ENCODE assay signal across 8 cellular contexts in the genomic region with DNA sequence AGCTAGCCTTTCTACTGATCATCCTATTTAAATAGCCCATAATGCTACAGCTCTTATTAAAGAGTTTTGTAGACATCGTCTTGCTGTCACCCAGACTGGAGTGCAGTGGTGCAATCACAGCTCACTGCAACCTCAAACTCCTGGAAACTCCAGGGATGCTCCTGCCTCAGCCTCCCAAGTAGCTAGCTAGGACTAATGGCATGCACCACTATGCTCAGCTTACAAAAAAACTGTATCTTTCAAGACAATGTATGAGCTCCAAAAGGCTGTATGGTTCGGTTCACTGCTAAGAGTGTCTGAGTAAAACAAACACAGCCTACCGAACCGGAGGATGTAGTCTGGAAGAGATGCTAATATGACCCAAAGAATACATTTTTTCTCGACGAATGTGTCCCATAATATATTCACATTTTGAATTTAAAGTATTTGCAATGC. TPM values are rescaled to one million over a fixed set of nuclear protein-coding genes. Genes with fewer than 3 reads are reported as not detected.
DNase-seq lines count a peak whose midpoint lies in the region; ATAC-seq and TF ChIP-seq lines count a peak whose summit lies in the region.

No MANE protein-coding gene starts in this region.

- CTCF ChIA-PET in activated CD4-positive, alpha-beta memory T cell treated with anti-CD3 and anti-CD28 coated beads for 36 hours (lab: Charles Lee), result interaction anchor here (0.8 kb wide), 1 partner anchor 45 kb away, joined by 8 read pairs; a partner anchor contains a TSS

- intact Hi-C loops in activated CD4-positive, alpha-beta memory T cell treated with anti-CD3 and anti-CD28 coated beads for 36 hours (cut with micrococcal nuclease), result loop anchor here (1.0 to 5.0 kb wide), 2 partner anchors 49 to 541 kb away; a partner anchor contains a TSS
- intact Hi-C loops in lower leg skin (cut with DNase I; ENCODE audit: low total_unique reads), result no loop called here

- H3K36me3 ChIP-seq in subcutaneous abdominal adipose tissue (ENCODE audit: control insufficient read depth in 5 of 5, insufficient read depth in 5 of 5, low read length in 5 of 5), result peaks cover 38 to 56% (median 47%) of the 10 kb centered on the region in 5 donors

- peak overlapping the region; percentile 100 for H3K27ac Mint-ChIP-seq in activated CD4-positive, alpha-beta memory T cell treated with anti-CD3 and anti-CD28 coated beads for 36 hours

- H3K9me3 ChIP-seq in subcutaneous abdominal adipose tissue (ENCODE audit: control insufficient read depth in 5 of 5, low read length in 5 of 5), result no peaks in the 10 kb centered on the region

- H3K4me1 Mint-ChIP-seq in activated T-cell treated with anti-CD3 and anti-CD28 coated beads, Interleukin-2, amount 50 U/mL, for 4 hours (ENCODE audit: low read depth), result peaks cover 55% of the 10 kb centered on the region
- H3K4me1 Mint-ChIP-seq in activated CD4-positive, alpha-beta memory T cell treated with anti-CD3 and anti-CD28 coated beads for 36 hours (ENCODE audit: low read depth), result peaks cover 55% of the 10 kb centered on the region

- peak overlapping the region in 1 of 5 donors; percentile 6 for H3K9ac ChIP-seq in subcutaneous abdominal adipose tissue (ENCODE audit: low read length in 5 of 5)

- no peaks in the 10 kb centered on the region for H3K9me3 Mint-ChIP-seq in activated T-cell treated with anti-CD3 and anti-CD28 coated beads, Interleukin-2, amount 50 U/mL, for 4 hours
- H3K9me3 Mint-ChIP-seq in activated CD4-positive, alpha-beta memory T cell treated with anti-CD3 and anti-CD28 coated beads for 36 hours, result no peaks in the 10 kb centered on the region

- no peak for ATAC-seq in activated T-cell treated with anti-CD3 and anti-CD28 coated beads, Interleukin-2, amount 50 U/mL, for 4 hours
- ATAC-seq in HG03442 (IDR thresholded peaks at IDR 0.05; ENCODE audit: unreplicated experiment), result no peak

- POLR2A ChIA-PET in activated CD4-positive, alpha-beta memory T cell treated with anti-CD3 and anti-CD28 coated beads for 36 hours (lab: Charles Lee), result interaction anchor here (0.6 to 7.6 kb wide), 4 partner anchors 9 to 390 kb away, joined by 3 to 126 read pairs (median 4); a partner anchor contains a TSS

- no peaks in the 10 kb centered on the region for H3K27me3 ChIP-seq in subcutaneous abdominal adipose tissue (ENCODE audit: control insufficient read depth in 5 of 5, insufficient read depth in 4 of 5, low read length in 5 of 5)

- peak overlapping the region; percentile 100 for H3K4me3 Mint-ChIP-seq in activated T-cell treated with anti-CD3 and anti-CD28 coated beads, Interleukin-2, amount 50 U/mL, for 4 hours
- peak overlapping the region; percentile 100 for H3K4me3 Mint-ChIP-seq in activated CD4-positive, alpha-beta memory T cell treated with anti-CD3 and anti-CD28 coated beads for 36 hours

- H3K27ac ChIP-seq in subcutaneous abdominal adipose tissue (ENCODE audit: low read depth, low read length), result peak overlapping the region; percentile 100

- DNase-seq in activated T-cell treated with anti-CD3 and anti-CD28 coated beads, Interleukin-2, amount 50 U/mL, for 4 hours, result no peak
- DNase-seq in activated T-cell treated with anti-CD3 and anti-CD28 coated beads for 4 hours (no peak), fibroblast of villous mesenchyme (ENCODE audit: low read depth) (no peak), NCI-H2171 treated with DMSO at 0.1 percent for 48 hours (lab: John Stamatoyannopoulos, UW) (no peak), lower leg skin (ENCODE audit: low spot score in 2 of 2) (no peak)
- no peak for DNase-seq in activated CD4-positive, alpha-beta memory T cell treated with anti-CD3 and anti-CD28 coated beads for 36 hours

- H3K4me3 ChIP-seq in fibroblast of villous mesenchyme (ENCODE audit: low read depth, low read length) (peak overlapping the region; percentile 98), subcutaneous abdominal adipose tissue (ENCODE audit: low read depth in 1 of 5, low read length in 5 of 5) (peak overlapping the region in 3 of 5 donors; percentile 4 to 53 (median 6)), lower leg skin (ENCODE audit: low read depth, poor library complexity, severe bottlenecking) (no peak overlapping the region)

- H3K27me3 Mint-ChIP-seq in activated T-cell treated with anti-CD3 and anti-CD28 coated beads, Interleukin-2, amount 50 U/mL, for 4 hours (ENCODE audit: low read depth), result no peaks in the 10 kb centered on the region
- H3K27me3 Mint-ChIP-seq in activated CD4-positive, alpha-beta memory T cell treated with anti-CD3 and anti-CD28 coated beads for 36 hours, result no peaks in the 10 kb centered on the region

- WGBS in lower leg skin, 2 donors, result 54 to 56% methylated on average over 6 of the region's 6 CpGs

- H3K4me1 ChIP-seq in subcutaneous abdominal adipose tissue (ENCODE audit: control insufficient read depth in 5 of 5, insufficient read depth in 5 of 5, low read length in 5 of 5), result peaks cover 0 to 48% (median 32%) of the 10 kb centered on the region in 5 donors

- no peak for TF ChIP-seq POLR2A in lower leg skin (IDR thresholded peaks at IDR 0.05)

- no peak for TF ChIP-seq CTCF in fibroblast of villous mesenchyme (IDR thresholded peaks at IDR 0.05; ENCODE audit: insufficient read depth, low read depth, low read length)
- no peak for TF ChIP-seq CTCF in lower leg skin (IDR thresholded peaks at IDR 0.05)

- peaks cover 65% of the 10 kb centered on the region for H3K36me3 Mint-ChIP-seq in activated T-cell treated with anti-CD3 and anti-CD28 coated beads, Interleukin-2, amount 50 U/mL, for 4 hours (ENCODE audit: insufficient read depth)
- peaks cover 77% of the 10 kb centered on the region for H3K36me3 Mint-ChIP-seq in activated CD4-positive, alpha-beta memory T cell treated with anti-CD3 and anti-CD28 coated beads for 36 hours

RNA-seq across cellular contexts. Expression of a gene that starts 2.6 kb away (rescaled TPM):
- total RNA-seq in activated T-cell treated with anti-CD3 and anti-CD28 coated beads, Interleukin-2, amount 50 U/mL, for 4 hours, result 100 to 1,000 TPM; 258 to 292 (median 288) TPM
- total RNA-seq in activated CD4-positive, alpha-beta memory T cell treated with anti-CD3 and anti-CD28 coated beads for 36 hours, result 100 to 1,000 TPM; 325 to 342 TPM
- total RNA-seq in fibroblast of villous mesenchyme (111 and 181 TPM in 2 replicates), lower leg skin (10 to 100 TPM; 45.2 to 92.5 (median 70.0) TPM)

RNA-seq across cellular contexts. Expression of a gene that starts 2.8 kb away (rescaled TPM):
- total RNA-seq in activated T-cell treated with anti-CD3 and anti-CD28 coated beads, Interleukin-2, amount 50 U/mL, for 4 hours, result 10 to 100 TPM; 13.5 to 32.1 (median 24.5) TPM
- 10 to 100 TPM; 21.6 to 23.7 TPM for total RNA-seq in activated CD4-positive, alpha-beta memory T cell treated with anti-CD3 and anti-CD28 coated beads for 36 hours
- 10.0 and 13.8 TPM in 2 replicates for total RNA-seq in fibroblast of villous mesenchyme
- 10 to 100 TPM; 25.3 to 35.7 (median 32.5) TPM for total RNA-seq in lower leg skin

RNA-seq across cellular contexts. Expression of a gene that starts 45.4 kb away (rescaled TPM):
- 10 to 100 TPM; 52.7 to 54.9 (median 54.8) TPM for total RNA-seq in activated T-cell treated with anti-CD3 and anti-CD28 coated beads, Interleukin-2, amount 50 U/mL, for 4 hours
- total RNA-seq in activated CD4-positive, alpha-beta memory T cell treated with anti-CD3 and anti-CD28 coated beads for 36 hours, result 10 to 100 TPM; 32.3 to 34.7 TPM
- 26.4 and 39.3 TPM in 2 replicates for total RNA-seq in fibroblast of villous mesenchyme
- 10 to 100 TPM; 25.2 to 42.1 (median 35.5) TPM for total RNA-seq in lower leg skin
